13 cellular contexts compared by ENCODE assay signal in the genomic region with DNA sequence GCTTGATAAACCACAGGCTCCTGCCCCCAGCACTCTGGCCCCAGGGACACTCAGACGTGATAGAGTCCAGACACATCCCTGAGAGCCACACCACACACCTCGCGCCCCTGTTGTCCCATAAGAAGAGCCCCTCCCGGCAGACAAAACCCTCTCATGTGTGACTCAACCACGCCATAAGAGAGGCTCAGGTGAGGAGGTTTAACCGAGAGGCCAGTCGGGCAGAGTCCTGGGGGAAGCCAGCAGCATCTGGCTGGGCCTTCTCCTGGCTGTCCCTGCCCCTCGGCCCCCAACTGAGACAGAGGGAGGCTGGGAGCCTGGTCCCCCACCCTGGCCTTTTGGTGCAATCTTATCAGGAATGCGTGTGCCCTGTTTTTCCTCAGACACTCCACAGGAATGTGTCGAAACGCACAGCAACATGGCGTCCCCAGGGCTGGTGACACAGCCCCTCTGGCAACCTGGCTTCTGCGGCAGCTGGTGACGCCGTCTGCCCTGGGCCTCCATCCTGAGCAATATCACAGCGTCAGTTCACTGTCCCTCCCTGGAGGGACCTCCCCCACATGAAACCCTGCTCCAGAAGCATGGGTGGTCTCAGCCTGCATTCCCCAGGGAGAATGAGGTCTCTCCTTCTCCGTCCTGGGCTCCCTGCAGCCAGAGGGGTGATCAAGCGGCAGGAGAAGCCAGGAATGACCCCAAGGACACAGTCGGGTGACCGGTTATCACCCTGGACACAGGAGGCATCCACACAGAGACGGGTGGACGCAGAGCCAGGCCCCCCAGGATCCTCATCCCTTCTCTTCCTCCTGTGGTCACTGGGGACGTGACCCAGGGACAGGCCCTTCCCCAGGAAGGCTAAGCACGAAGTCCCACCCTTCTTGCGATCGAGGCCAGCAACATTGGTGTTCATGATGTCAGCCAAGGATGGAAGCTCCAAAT.
"Had no signal": no experiment of that assay in that cellular context is flagged by ENCODE, and none has a peak within 500 bp of the region (broad histone marks: within the 10 kb centered on the region; RNA-seq: fewer than 3 reads in every experiment).

No MANE protein-coding gene starts in this region.

- DNase-seq: activated CD4-positive, alpha-beta T cell treated with anti-CD3 and anti-CD28 coated beads for 48 hours; activated naive CD4-positive, alpha-beta T cell treated with anti-CD3 and anti-CD28 coated beads for 36 hours; effector memory CD8-positive, alpha-beta T cell; gastrocnemius medialis; stimulated activated CD4-positive, alpha-beta T cell treated with anti-CD3 and anti-CD28 coated beads, Interleukin-15, amount 100 ng/mL, for 24 hours; stimulated activated CD4-positive, alpha-beta T cell treated with anti-CD3 and anti-CD28 coated beads, Interleukin-4, amount 100 ng/mL, for 24 hours; stimulated activated naive CD8-positive, alpha-beta T cell treated with anti-CD3 and anti-CD28 coated beads, Interleukin-15, amount 100 ng/mL, for 72 hours; T-helper 17 cell; testis had no signal

- H3K36me3 ChIP-seq: gastrocnemius medialis, prostate gland had no signal

- H3K27ac ChIP-seq: epithelial cell of prostate, gastrocnemius medialis, prostate gland, testis had no signal

- H3K9me3 ChIP-seq: gastrocnemius medialis, prostate gland, testis had no signal

- H3K27ac Mint-ChIP-seq: activated naive CD4-positive, alpha-beta T cell treated with anti-CD3 and anti-CD28 coated beads for 36 hours; effector memory CD8-positive, alpha-beta T cell; stimulated activated naive CD8-positive, alpha-beta T cell treated with anti-CD3 and anti-CD28 coated beads, Interleukin-15, amount 100 ng/mL, for 72 hours; T-helper 17 cell; WTC11 had no signal

- H3K4me3 ChIP-seq: gastrocnemius medialis, prostate gland, testis had no signal

- H3K4me1 Mint-ChIP-seq: central memory CD8-positive, alpha-beta T cell; stimulated activated naive CD8-positive, alpha-beta T cell treated with anti-CD3 and anti-CD28 coated beads, Interleukin-15, amount 100 ng/mL, for 72 hours; T-helper 17 cell had no signal

- H3K4me3 Mint-ChIP-seq: activated naive CD4-positive, alpha-beta T cell treated with anti-CD3 and anti-CD28 coated beads for 36 hours; central memory CD8-positive, alpha-beta T cell; effector memory CD8-positive, alpha-beta T cell; stimulated activated naive CD8-positive, alpha-beta T cell treated with anti-CD3 and anti-CD28 coated beads, Interleukin-15, amount 100 ng/mL, for 72 hours; T-helper 17 cell; WTC11 had no signal

- ATAC-seq: effector memory CD8-positive, alpha-beta T cell; gastrocnemius medialis; stimulated activated naive CD8-positive, alpha-beta T cell treated with anti-CD3 and anti-CD28 coated beads, Interleukin-15, amount 100 ng/mL, for 72 hours; T-helper 17 cell; WTC11 had no signal

- H3K27me3 ChIP-seq: gastrocnemius medialis, testis had no signal
